13 cellular contexts compared by ENCODE assay signal in the genomic region with DNA sequence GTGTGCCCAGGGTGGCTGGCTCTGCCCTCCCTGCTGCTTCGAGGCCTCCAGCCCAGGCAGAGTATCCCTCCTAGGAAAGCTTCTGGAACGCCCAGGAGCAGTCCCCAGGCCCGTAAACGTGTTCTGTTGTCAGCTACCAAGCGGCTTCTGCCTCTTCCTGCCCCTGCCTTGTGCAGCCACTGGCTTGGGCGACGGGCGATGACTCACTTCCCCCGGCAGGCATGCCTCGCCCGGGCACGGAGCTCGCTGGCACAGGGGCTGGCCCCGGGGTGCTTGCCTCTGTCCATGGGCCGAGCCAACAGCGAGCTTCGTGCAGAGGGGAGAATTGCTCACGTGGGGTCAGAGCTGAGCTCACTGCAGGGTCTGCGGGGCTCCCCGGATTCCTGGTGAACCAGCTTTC.
DNase-seq lines count a peak whose midpoint lies in the region; ATAC-seq, FAIRE-seq and TF ChIP-seq lines count a peak whose summit lies in the region.
"Had no signal": no experiment of that assay in that cellular context is flagged by ENCODE, and none has a peak within 500 bp of the region (broad histone marks: within the 10 kb centered on the region; RNA-seq: fewer than 3 reads in every experiment).

No MANE protein-coding gene starts in this region.

- FAIRE-seq in H54 (lab: Jason Lieb, UNC): peak; percentile 78
- FAIRE-seq: endometrium had no signal

- H3K4me1 ChIP-seq in esophagus (ENCODE audit: control insufficient read depth in 2 of 2, insufficient read depth in 2 of 2, low read length in 1 of 2): peaks cover 0 to 15% of the 10 kb centered on the region in 2 donors
- H3K4me1 ChIP-seq: left lung had no signal

- no peaks in the 10 kb centered on the region for H3K36me3 ChIP-seq in esophagus (ENCODE audit: control insufficient read depth in 2 of 2, insufficient read depth in 2 of 2, low read length in 1 of 2)
- H3K36me3 ChIP-seq: left lung had no signal

- WGBS in esophagus, 2 donors: 46 to 58% methylated on average over 20 of the region's 20 CpGs

- no peaks in the 10 kb centered on the region for H3K9me3 ChIP-seq in esophagus (ENCODE audit: control insufficient read depth in 2 of 2, insufficient read depth in 1 of 2, low read depth in 1 of 2, low read length in 1 of 2)
- H3K9me3 ChIP-seq: left lung had no signal

- no peak; the same call in 1 of the 2 replicates for TF ChIP-seq POLR2A in H54 (IDR thresholded peaks at IDR 0.05; ENCODE audit: low read depth, low read length)

- H3K4me3 ChIP-seq in esophagus (ENCODE audit: low read depth in 1 of 2, low read length in 2 of 2): no peak overlapping the region
- H3K4me3 ChIP-seq: left lung had no signal

- no peaks in the 10 kb centered on the region for H3K27me3 ChIP-seq in esophagus (ENCODE audit: control insufficient read depth in 1 of 2, insufficient read depth in 2 of 2, low read length in 2 of 2)
- H3K27me3 ChIP-seq: left lung had no signal

- ATAC-seq in GM18511 (IDR thresholded peaks at IDR 0.05; ENCODE audit: unreplicated experiment): no peak
- ATAC-seq: left lung had no signal

- H3K27ac ChIP-seq in esophagus (ENCODE audit: low read depth in 2 of 2, low read length in 1 of 2): peak overlapping the region; percentile 40 to 65
- H3K27ac ChIP-seq: left lung had no signal

- DNase-seq in H54 (ENCODE audit: insufficient read length, low spot score) (peak; percentile 77), RKO (ENCODE audit: low spot score) (peak; percentile 51), ureter (ENCODE audit: low spot score) (peak; percentile 78), SK-N-DZ (ENCODE audit: low spot score) (no peak)
- no peak for DNase-seq in stimulated activated CD4-positive, alpha-beta T cell treated with anti-CD3 and anti-CD28 coated beads, Interleukin-4, amount 100 ng/mL, for 4 hours
- DNase-seq: activated gamma-delta T cell, Kasumi-1, left lung, NCI-H2107, right cardiac atrium had no signal

Comparison
In these comparisons a context has a peak if more than half of its experiments do, and no peak if none do; other contexts are left out.
1. DNase-seq: peak in H54 (single experiment), RKO (single experiment) and ureter (single experiment); none in stimulated activated CD4-positive, alpha-beta T cell treated with anti-CD3 and anti-CD28 coated beads, Interleukin-4, amount 100 ng/mL, for 4 hours (0 of 2) and SK-N-DZ (single experiment).